14 cellular contexts compared by ENCODE assay signal in the genomic region with DNA sequence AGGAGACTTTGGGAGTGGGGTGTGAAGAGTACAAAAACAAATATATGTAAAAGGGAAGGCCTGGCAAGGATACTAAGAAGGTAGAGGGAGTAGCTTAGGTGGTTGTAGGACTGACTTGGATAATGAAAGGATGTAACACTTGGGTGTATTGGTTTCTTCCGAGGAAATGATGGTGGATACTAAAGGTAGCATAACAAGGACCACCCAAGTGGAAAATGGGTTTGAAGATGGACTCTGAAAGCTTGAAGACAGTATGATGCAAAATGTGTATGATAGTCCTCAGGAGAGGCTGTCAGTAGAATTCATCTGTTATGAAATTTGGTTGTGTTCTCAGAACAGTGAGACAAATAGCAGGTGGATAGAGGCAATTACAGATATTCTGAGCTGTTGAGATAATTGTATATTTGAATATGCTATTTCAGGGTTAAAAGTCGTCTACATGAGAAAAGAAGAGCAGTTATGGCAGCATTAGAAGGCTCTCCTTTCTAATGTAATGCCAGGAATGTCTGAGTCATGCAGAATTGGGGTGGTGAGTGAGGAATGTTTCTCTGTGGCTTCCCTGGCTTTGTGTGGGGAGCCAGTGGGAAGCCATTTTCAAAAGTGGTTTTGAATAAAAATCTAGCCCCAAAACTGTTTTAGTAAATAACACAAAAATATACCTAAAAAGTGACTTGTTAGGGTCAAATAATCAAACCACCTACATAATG.
A peak's percentile ranks its signal among the peaks of the same experiment; 100 is the strongest.
DNase-seq lines count a peak whose midpoint lies in the region; ATAC-seq, FAIRE-seq and TF ChIP-seq lines count a peak whose summit lies in the region.
"Had no signal": no experiment of that assay in that cellular context is flagged by ENCODE, and none has a peak within 500 bp of the region (broad histone marks: within the 10 kb centered on the region; RNA-seq: fewer than 3 reads in every experiment).

No MANE protein-coding gene starts in this region.

- ATAC-seq in HG02852 (IDR thresholded peaks at IDR 0.05; ENCODE audit: unreplicated experiment), result no peak
- ATAC-seq: T-helper 17 cell had no signal

- peaks cover 8% of the 10 kb centered on the region for H3K27me3 Mint-ChIP-seq in osteocyte (ENCODE audit: unreplicated experiment)
- H3K27me3 Mint-ChIP-seq in activated naive CD4-positive, alpha-beta T cell treated with anti-CD3 and anti-CD28 coated beads for 36 hours (ENCODE audit: low read depth), result peaks cover 7% of the 10 kb centered on the region

- no peak for TF ChIP-seq CTCF in osteocyte (IDR thresholded peaks at IDR 0.05)

- H3K27ac Mint-ChIP-seq in osteocyte (ENCODE audit: unreplicated experiment), result peak overlapping the region; percentile 78
- no peak overlapping the region for H3K27ac Mint-ChIP-seq in activated naive CD4-positive, alpha-beta T cell treated with anti-CD3 and anti-CD28 coated beads for 36 hours
- H3K27ac Mint-ChIP-seq: activated T-helper 1 cell treated with anti-CD3 and anti-CD28 coated beads, Interleukin-12 subunit alpha, Interleukin-12 subunit beta, Interleukin-2, Interleukin-4 antibody, amounts not matched to agents 30 ng/mL and 10 ng/mL and 1 ng/mL, durations not matched to agents 14 hours and 24 hours and 36 hours; T-helper 17 cell had no signal

- H3K4me1 ChIP-seq in ES-I3 (ENCODE audit: insufficient read depth, low read length), result peaks cover 58% of the 10 kb centered on the region

- FAIRE-seq in RCC 7860 (lab: Jason Lieb, UNC), result no peak
- FAIRE-seq: G401.6, GM19239 had no signal

- H3K36me3 ChIP-seq in ES-I3 (ENCODE audit: insufficient read depth, low read length), result no peaks in the 10 kb centered on the region

- intact Hi-C loops in activated naive CD4-positive, alpha-beta T cell treated with anti-CD3 and anti-CD28 coated beads for 36 hours (cut with micrococcal nuclease), result no loop called here

- no peaks in the 10 kb centered on the region for H3K36me3 Mint-ChIP-seq in osteocyte (ENCODE audit: unreplicated experiment)
- no peaks in the 10 kb centered on the region for H3K36me3 Mint-ChIP-seq in activated naive CD4-positive, alpha-beta T cell treated with anti-CD3 and anti-CD28 coated beads for 36 hours (ENCODE audit: low read depth)

- H3K4me3 Mint-ChIP-seq in osteocyte (ENCODE audit: unreplicated experiment), result no peak overlapping the region
- H3K4me3 Mint-ChIP-seq in activated naive CD4-positive, alpha-beta T cell treated with anti-CD3 and anti-CD28 coated beads for 36 hours, result no peak overlapping the region
- H3K4me3 Mint-ChIP-seq: activated T-helper 1 cell treated with anti-CD3 and anti-CD28 coated beads, Interleukin-12 subunit alpha, Interleukin-12 subunit beta, Interleukin-2, Interleukin-4 antibody, amounts not matched to agents 30 ng/mL and 10 ng/mL and 1 ng/mL, durations not matched to agents 14 hours and 24 hours and 36 hours; neural crest cell; T-helper 17 cell had no signal

- peaks cover 41% of the 10 kb centered on the region for H3K4me1 Mint-ChIP-seq in osteocyte (ENCODE audit: unreplicated experiment)
- no peaks in the 10 kb centered on the region for H3K4me1 Mint-ChIP-seq in activated naive CD4-positive, alpha-beta T cell treated with anti-CD3 and anti-CD28 coated beads for 36 hours (ENCODE audit: low read depth)
- H3K4me1 Mint-ChIP-seq: neural crest cell, T-helper 17 cell had no signal

- H3K9ac ChIP-seq in ES-I3 (ENCODE audit: low read depth, low read length), result peak overlapping the region; percentile 1; the same call in 1 of the 2 replicates

- H3K9me3 Mint-ChIP-seq in osteocyte (ENCODE audit: unreplicated experiment), result no peaks in the 10 kb centered on the region
- H3K9me3 Mint-ChIP-seq in activated naive CD4-positive, alpha-beta T cell treated with anti-CD3 and anti-CD28 coated beads for 36 hours, result no peaks in the 10 kb centered on the region
- H3K9me3 Mint-ChIP-seq: activated T-helper 1 cell treated with anti-CD3 and anti-CD28 coated beads, Interleukin-12 subunit alpha, Interleukin-12 subunit beta, Interleukin-2, Interleukin-4 antibody, amounts not matched to agents 30 ng/mL and 10 ng/mL and 1 ng/mL, durations not matched to agents 14 hours and 24 hours and 36 hours; neural crest cell had no signal

- CTCF ChIA-PET in activated naive CD4-positive, alpha-beta T cell treated with anti-CD3 and anti-CD28 coated beads for 36 hours (lab: Charles Lee), result interaction anchor here (1.8 kb wide), 1 partner anchor 208 kb away, joined by 5 read pairs; the partner anchor contains the start of gene PRSS48

- no peaks in the 10 kb centered on the region for H3K9me3 ChIP-seq in ES-I3 (ENCODE audit: control insufficient read depth, insufficient read depth, low read length)

- DNase-seq in RCC 7860 (ENCODE audit: low spot score) (peak; percentile 83), fibroblast of gingiva (ENCODE audit: low read depth) (peak; percentile 72), osteocyte (ENCODE audit: extremely low spot score, unreplicated experiment) (no peak), DMS79 (lab: John Stamatoyannopoulos, UW) (no peak), NCI-H1436 (lab: John Stamatoyannopoulos, UW) (no peak)
- DNase-seq in activated naive CD4-positive, alpha-beta T cell treated with anti-CD3 and anti-CD28 coated beads for 36 hours, result no peak
- DNase-seq: NCI-H146, T-helper 17 cell had no signal

Comparison
In these comparisons a context has a peak if more than half of its experiments do, and no peak if none do; other contexts are left out.
1. DNase-seq: peak in RCC 7860 (single experiment) and fibroblast of gingiva (single experiment); none in osteocyte (single experiment), activated naive CD4-positive, alpha-beta T cell treated with anti-CD3 and anti-CD28 coated beads for 36 hours (single experiment), DMS79 (single experiment) and NCI-H1436 (single experiment).